ENCODE assay signal across 13 cellular contexts in genomic region chr1:15148975-15149374, GRCh38. TPM values are rescaled to one million over a fixed set of nuclear protein-coding genes. Genes with fewer than 3 reads are reported as not detected.
DNase-seq lines count a peak whose midpoint lies in the region; ATAC-seq and TF ChIP-seq lines count a peak whose summit lies in the region.
"Had no signal": no experiment of that assay in that cellular context is flagged by ENCODE, and none has a peak within 500 bp of the region (broad histone marks: within the 10 kb centered on the region; RNA-seq: fewer than 3 reads in every experiment).

No MANE protein-coding gene starts in this region.

- H3K9me3 Mint-ChIP-seq in activated CD8-positive, alpha-beta T cell treated with anti-CD3 and anti-CD28 coated beads, Interleukin-2, amount 10 ng/mL, durations not matched to agents 7 days and 5 days (ENCODE audit: insufficient read depth), result no peaks in the 10 kb centered on the region

- in situ Hi-C loops in G401 (cut with HindIII; ENCODE audit: low sequenced_read_pairs), result loop anchor here (25.0 kb wide), 1 partner anchor 88 kb away; the partner anchor contains the start of gene FHAD1

- H3K4me3 Mint-ChIP-seq in activated CD8-positive, alpha-beta T cell treated with anti-CD3 and anti-CD28 coated beads, Interleukin-2, amount 10 ng/mL, durations not matched to agents 7 days and 5 days, result no peak overlapping the region
- H3K4me3 Mint-ChIP-seq: CD4-positive, alpha-beta memory T cell had no signal

- ATAC-seq in GM18868 (IDR thresholded peaks at IDR 0.05; ENCODE audit: unreplicated experiment), result no peak
- no peak for ATAC-seq in activated CD8-positive, alpha-beta T cell treated with anti-CD3 and anti-CD28 coated beads, Interleukin-2, amount 10 ng/mL, durations not matched to agents 7 days and 5 days

- H3K36me3 ChIP-seq in WERI-Rb-1, result no peaks in the 10 kb centered on the region; the same call in 1 of the 2 replicates
- H3K36me3 ChIP-seq: BE2C had no signal

- no peaks in the 10 kb centered on the region for H3K36me3 Mint-ChIP-seq in activated CD8-positive, alpha-beta T cell treated with anti-CD3 and anti-CD28 coated beads, Interleukin-2, amount 10 ng/mL, durations not matched to agents 7 days and 5 days (ENCODE audit: low read depth)

- DNase-seq in G401 (ENCODE audit: low spot score) (peak; percentile 90), NCI-H524 treated with DMSO at 0.1 percent for 48 hours (lab: John Stamatoyannopoulos, UW) (peak; percentile 20), WERI-Rb-1 (peak; percentile 40), epithelial cell of prostate (ENCODE audit: low read depth, low spot score) (no peak), DMS53 treated with DMSO at 0.1 percent for 48 hours (lab: John Stamatoyannopoulos, UW; ENCODE audit: unreplicated experiment) (no peak)
- no peak for DNase-seq in activated CD8-positive, alpha-beta T cell treated with anti-CD3 and anti-CD28 coated beads, Interleukin-2, amount 10 ng/mL, durations not matched to agents 7 days and 5 days
- DNase-seq: BE2C; CD4-positive, alpha-beta memory T cell; DMS153; GM23248; IMR-90 had no signal

- H3K27ac ChIP-seq in WERI-Rb-1 (peak overlapping the region; percentile 39), epithelial cell of prostate (peak overlapping the region; percentile 55)
- H3K27ac ChIP-seq: C4-2B, GM23248 had no signal

- H3K4me3 ChIP-seq in WERI-Rb-1 (ENCODE audit: low read depth, low read length), result no peak overlapping the region
- H3K4me3 ChIP-seq: GM23248 had no signal

- peaks cover 5% of the 10 kb centered on the region for H3K4me1 Mint-ChIP-seq in activated CD8-positive, alpha-beta T cell treated with anti-CD3 and anti-CD28 coated beads, Interleukin-2, amount 10 ng/mL, durations not matched to agents 7 days and 5 days (ENCODE audit: low read depth)

- no peak overlapping the region for H3K27ac Mint-ChIP-seq in activated CD8-positive, alpha-beta T cell treated with anti-CD3 and anti-CD28 coated beads, Interleukin-2, amount 10 ng/mL, durations not matched to agents 7 days and 5 days
- H3K27ac Mint-ChIP-seq: CD4-positive, alpha-beta memory T cell had no signal

- no peak for TF ChIP-seq CTCF in WERI-Rb-1 (IDR thresholded peaks at IDR 0.05; ENCODE audit: low read depth, low read length)

- CTCF ChIA-PET in activated CD8-positive, alpha-beta T cell treated with anti-CD3 and anti-CD28 coated beads, Interleukin-2, amount 10 ng/mL, durations not matched to agents 7 days and 5 days (lab: Charles Lee), result no interaction called here

- peaks cover 3% of the 10 kb centered on the region for H3K9me3 ChIP-seq in WERI-Rb-1 (ENCODE audit: severe bottlenecking)
- H3K9me3 ChIP-seq: BE2C had no signal

- POLR2A ChIA-PET in activated CD8-positive, alpha-beta T cell treated with anti-CD3 and anti-CD28 coated beads, Interleukin-2, amount 10 ng/mL, durations not matched to agents 7 days and 5 days (lab: Charles Lee), result no interaction called here

- no peaks in the 10 kb centered on the region for H3K27me3 ChIP-seq in WERI-Rb-1 (ENCODE audit: insufficient read depth, low read depth, severe bottlenecking)
- H3K27me3 ChIP-seq: BE2C had no signal

- H3K27me3 Mint-ChIP-seq in activated CD8-positive, alpha-beta T cell treated with anti-CD3 and anti-CD28 coated beads, Interleukin-2, amount 10 ng/mL, durations not matched to agents 7 days and 5 days (ENCODE audit: low read depth), result peaks cover 61% of the 10 kb centered on the region

RNA-seq across cellular contexts. Expression of gene TMEM51, which starts 4.6 kb away (rescaled TPM):
- total RNA-seq in G401 (2014; rRNA removed; shearing (Covaris generic)), result 25.0 and 25.2 TPM in 2 replicates
- under 1 TPM; 0.18 to 0.23 TPM for total RNA-seq in activated CD8-positive, alpha-beta T cell treated with anti-CD3 and anti-CD28 coated beads, Interleukin-2, amount 10 ng/mL, durations not matched to agents 7 days and 5 days

Comparison
In these comparisons a context has a peak if more than half of its experiments do, and no peak if none do; other contexts are left out.
1. DNase-seq: peak in G401 (single experiment), NCI-H524 treated with DMSO at 0.1 percent for 48 hours (single experiment) and WERI-Rb-1 (single experiment); none in epithelial cell of prostate (single experiment), DMS53 treated with DMSO at 0.1 percent for 48 hours (single experiment) and activated CD8-positive, alpha-beta T cell treated with anti-CD3 and anti-CD28 coated beads, Interleukin-2, amount 10 ng/mL, durations not matched to agents 7 days and 5 days (single experiment).
2. RNA of gene TMEM51, which starts 4.6 kb away (total RNA-seq): 25.0 to 25.2 TPM in G401; 0.18 to 0.23 TPM in activated CD8-positive, alpha-beta T cell treated with anti-CD3 and anti-CD28 coated beads, Interleukin-2, amount 10 ng/mL, durations not matched to agents 7 days and 5 days; every median in the first group is over 10 times any median in the second.